Comparison of ENCODE assay signal across 8 cellular contexts in genomic region chr16:11629071-11630030, GRCh38. TPM values are rescaled to one million over a fixed set of nuclear protein-coding genes. Genes with fewer than 3 reads are reported as not detected.
DNase-seq lines count a peak whose midpoint lies in the region; ATAC-seq, FAIRE-seq and TF ChIP-seq lines count a peak whose summit lies in the region.

No MANE protein-coding gene starts in this region.

- no peaks in the 10 kb centered on the region for H3K9me1 ChIP-seq in K562 (ENCODE audit: control insufficient read depth, insufficient read depth, low read length)

- WGBS in K562 (ENCODE audit: insufficient coverage, low coverage, missing lambda C conversion rate) = 66% methylated on average over 21 of the region's 23 CpGs

- no peak overlapping the region for H2AFZ ChIP-seq in K562 (ENCODE audit: low read depth, low read length)

- peak overlapping the region; percentile 89 for H3K4me2 ChIP-seq in BLaER1
- H3K4me2 ChIP-seq in K562 (ENCODE audit: insufficient read depth, low read length) = no peak overlapping the region

- CTCF ChIA-PET in K562 (lab: Yijun Ruan, JAX; ENCODE audit: low intra/inter-chr PET ratio) = no interaction called here

- H3K9me3 ChIP-seq in BLaER1 = no peaks in the 10 kb centered on the region
- no peaks in the 10 kb centered on the region for H3K9me3 ChIP-seq in K562 (replicated peaks; ENCODE audit: control insufficient read depth, insufficient read depth, low read depth, low read length)
- no peaks in the 10 kb centered on the region for H3K9me3 ChIP-seq in mucosa of rectum (ENCODE audit: control insufficient read depth in 2 of 2, low read length in 2 of 2)

- no peaks in the 10 kb centered on the region for H3K27me3 ChIP-seq in BLaER1
- H3K27me3 ChIP-seq in K562 (ENCODE audit: control insufficient read depth in 2 of 2, insufficient read depth in 2 of 2, low read length in 2 of 2) = peaks cover 0 to 23% of the 10 kb centered on the region in 2 experiments; a peak in 3 of 5 replicates
- H3K27me3 ChIP-seq in mucosa of rectum (ENCODE audit: control insufficient read depth in 2 of 2, insufficient read depth in 2 of 2, low read length in 2 of 2) = no peaks in the 10 kb centered on the region

- FAIRE-seq in K562 (lab: Jason Lieb, UNC) = no peak

- TF ChIP-seq CTCF in K562 (IDR thresholded peaks at IDR 0.05 in 2 of 3, conservative IDR thresholded peaks at IDR 0.05 in 1 of 3; ENCODE audit: insufficient read depth in 2 of 3, low read depth in 1 of 3, low read length in 3 of 3) = no peak

- no peaks in the 10 kb centered on the region for H4K20me1 ChIP-seq in BLaER1
- H4K20me1 ChIP-seq in K562 (replicated peaks; ENCODE audit: control insufficient read depth, insufficient read depth, low read length) = no peaks in the 10 kb centered on the region

- intact Hi-C loops in K562 (cut with micrococcal nuclease) = no loop called here

- H3K4me1 ChIP-seq in BLaER1 = peaks cover 97% of the 10 kb centered on the region
- H3K4me1 ChIP-seq in K562 (replicated peaks in 1 of 2; ENCODE audit: control insufficient read depth in 2 of 2, insufficient read depth in 2 of 2, low read length in 2 of 2) = peaks cover 15 to 22% of the 10 kb centered on the region in 2 experiments
- peaks cover 3 to 10% of the 10 kb centered on the region in 2 donors for H3K4me1 ChIP-seq in mucosa of rectum (ENCODE audit: control insufficient read depth in 2 of 2, insufficient read depth in 2 of 2, low read length in 2 of 2)

- no peaks in the 10 kb centered on the region for H3K79me2 ChIP-seq in K562 (ENCODE audit: control insufficient read depth, insufficient read depth, low read length)

- no peak for TF ChIP-seq POLR2A in K562 (conservative IDR thresholded peaks at IDR 0.05)

- TF ChIP-seq EP300 in K562 (IDR thresholded peaks at IDR 0.05; ENCODE audit: low read length) = no peak

- peak; percentile 15 for DNase-seq in NCI-H1092 treated with DMSO at 0.1 percent for 48 hours (lab: John Stamatoyannopoulos, UW)
- DNase-seq in K562 (ENCODE audit: extremely low read depth in 1 of 4, low spot score in 3 of 4) = no peak
- no peak for DNase-seq in NCI-H1694 treated with DMSO at 0.1 percent for 48 hours (lab: John Stamatoyannopoulos, UW)

- no peak for TF ChIP-seq RAD21 in K562 (CRISPR knock-in tag; conservative IDR thresholded peaks at IDR 0.05 in 1 of 2, IDR thresholded peaks at IDR 0.05 in 1 of 2)

- H3K27ac ChIP-seq in BLaER1 = peak overlapping the region; percentile 98
- H3K27ac ChIP-seq in K562 (ENCODE audit: extremely low read depth, low read depth, low read length) = no peak overlapping the region
- peak overlapping the region; percentile 47 to 63 for H3K27ac ChIP-seq in mucosa of rectum (ENCODE audit: low read depth in 2 of 2, low read length in 2 of 2)

- in situ Hi-C loops in K562 (cut with MboI) = no loop called here

- ATAC-seq in K562 (no peak; the same call in 2 of the 3 replicates), GM19395 (IDR thresholded peaks at IDR 0.05; ENCODE audit: unreplicated experiment) (no peak), HG03520 (IDR thresholded peaks at IDR 0.05; ENCODE audit: unreplicated experiment) (no peak), GM21526 (IDR thresholded peaks at IDR 0.05; ENCODE audit: low FRiP score, unreplicated experiment) (no peak)

- H3K36me3 ChIP-seq in BLaER1 (no peaks in the 10 kb centered on the region), K562 (ENCODE audit: control insufficient read depth, insufficient read depth, low read length) (no peaks in the 10 kb centered on the region), mucosa of rectum (ENCODE audit: control insufficient read depth in 2 of 2, insufficient read depth in 2 of 2, low read length in 2 of 2) (no peaks in the 10 kb centered on the region)

- POLR2A ChIA-PET in K562 (lab: Yijun Ruan, JAX) = interaction anchor here (1.1 to 1.2 kb wide), 2 partner anchors 13 kb away, joined by 3 read pairs; no protein-coding TSS in a partner anchor

- peak overlapping the region; percentile 84 for H3K9ac ChIP-seq in BLaER1
- no peak overlapping the region; a peak in 1 of 4 replicates for H3K9ac ChIP-seq in K562 (ENCODE audit: insufficient read depth in 1 of 2, low read depth in 2 of 2, low read length in 2 of 2)
- H3K9ac ChIP-seq in mucosa of rectum (ENCODE audit: low read depth in 1 of 2, low read length in 2 of 2) = peak overlapping the region in 1 of 2 donors; percentile 47

- BruUV-seq in K562 (replicated peaks; lab: Mats Ljungman, UMichigan) = no TSS peak

- H3K4me3 ChIP-seq in BLaER1 = peak overlapping the region; percentile 41
- H3K4me3 ChIP-seq in K562 = no peak overlapping the region
- H3K4me3 ChIP-seq in mucosa of rectum (ENCODE audit: low read length in 2 of 2) = no peak overlapping the region

RNA-seq across cellular contexts. Expression of gene SNN, which starts 38.9 kb away (rescaled TPM):
- 0.81 and 2.2 TPM in 2 replicates for total RNA-seq in K562 (2011; cell fraction: chromatin; rRNA removed; ENCODE audit: low replicate concordance)
- 1.7 and 2.0 TPM in 2 replicates for total RNA-seq in K562 (2011; cell fraction: nucleolus; rRNA removed)
- total RNA-seq in K562 (2011; cell fraction: nucleoplasm; rRNA removed) = 1.8 and 2.4 TPM in 2 replicates
- total RNA-seq in K562 (2014; rRNA removed) (1.4 and 2.4 TPM in 2 replicates), K562 (2014; rRNA removed; fragmentation: Illumina TruSeq; extraction: Trizol) (1.5 and 1.6 TPM in 2 replicates), K562 (2015; rRNA removed; fragmentation: Illumina TruSeq; extraction: Trizol) (2.8 and 3.0 TPM in 2 replicates), K562 (2021) (2.0 and 2.9 TPM in 2 replicates)
- polyA plus RNA-seq in K562 (2011; rRNA removed) (2.2 and 2.3 TPM in 2 replicates), K562 (2014; fragmentation: Illumina TruSeq; extraction: Trizol) (1.9 and 2.6 TPM in 2 replicates), K562 (2014; fragmentation: Nextera tagmentation; extraction: Ambion mirVana) (under 1 TPM; 0.07 to 0.22 TPM), K562 (2014; rRNA removed) (1.9 and 2.5 TPM in 2 replicates)
- polyA plus RNA-seq in K562 (2011; cell fraction: cytosol; rRNA removed) = 2.3 and 2.9 TPM in 2 replicates
- polyA plus RNA-seq in K562 (2011; cell fraction: nucleus; rRNA removed) = 1.2 and 2.1 TPM in 2 replicates
- 3.0 and 3.7 TPM in 2 replicates for polyA plus RNA-seq in K562 (2012)
- 1.4 TPM in 2 replicates for polyA minus RNA-seq in K562 (2011; rRNA and poly(A)+ RNA removed)
- 0.67 and 1.7 TPM in 2 replicates for polyA minus RNA-seq in K562 (2011; cell fraction: cytosol; rRNA and poly(A)+ RNA removed)
- polyA minus RNA-seq in K562 (2011; cell fraction: nucleus; rRNA and poly(A)+ RNA removed) = 0.94 and 2.0 TPM in 2 replicates

RNA-seq across cellular contexts. Expression of gene LITAF, which starts 42.6 kb away (rescaled TPM):
- total RNA-seq in K562 (2011; cell fraction: chromatin; rRNA removed; ENCODE audit: low replicate concordance) = 1.8 and 3.5 TPM in 2 replicates
- 1.3 and 2.8 TPM in 2 replicates for total RNA-seq in K562 (2011; cell fraction: nucleolus; rRNA removed)
- total RNA-seq in K562 (2011; cell fraction: nucleoplasm; rRNA removed) = 1.2 and 3.2 TPM in 2 replicates
- total RNA-seq in K562 (2014; rRNA removed) (4.1 and 6.2 TPM in 2 replicates), K562 (2014; rRNA removed; fragmentation: Illumina TruSeq; extraction: Trizol) (7.5 and 10.0 TPM in 2 replicates), K562 (2015; rRNA removed; fragmentation: Illumina TruSeq; extraction: Trizol) (11.1 and 11.9 TPM in 2 replicates), K562 (2021) (10.8 and 13.9 TPM in 2 replicates)
- polyA plus RNA-seq in K562 (2011; rRNA removed) (4.4 and 7.8 TPM in 2 replicates), K562 (2014; fragmentation: Illumina TruSeq; extraction: Trizol) (14.1 and 14.8 TPM in 2 replicates), K562 (2014; fragmentation: Nextera tagmentation; extraction: Ambion mirVana) (10 to 100 TPM; 14.9 to 17.8 TPM), K562 (2014; rRNA removed) (4.9 and 6.8 TPM in 2 replicates)
- polyA plus RNA-seq in K562 (2011; cell fraction: cytosol; rRNA removed) = 15.6 and 16.4 TPM in 2 replicates
- 4.4 and 4.7 TPM in 2 replicates for polyA plus RNA-seq in K562 (2011; cell fraction: nucleus; rRNA removed)
- polyA plus RNA-seq in K562 (2012) = 14.5 and 40.7 TPM in 2 replicates
- 2.9 and 3.1 TPM in 2 replicates for polyA minus RNA-seq in K562 (2011; rRNA and poly(A)+ RNA removed)
- 2.1 and 4.6 TPM in 2 replicates for polyA minus RNA-seq in K562 (2011; cell fraction: cytosol; rRNA and poly(A)+ RNA removed)
- 1.2 and 2.2 TPM in 2 replicates for polyA minus RNA-seq in K562 (2011; cell fraction: nucleus; rRNA and poly(A)+ RNA removed)
